ENCODE assay signal across 8 cellular contexts in genomic region chrX:101799387-101799786, GRCh38.
DNase-seq lines count a peak whose midpoint lies in the region; ATAC-seq and TF ChIP-seq lines count a peak whose summit lies in the region.

No MANE protein-coding gene starts in this region.

- TF ChIP-seq CTCF in choroid plexus epithelial cell (conservative IDR thresholded peaks at IDR 0.05; ENCODE audit: low read depth, low read length), result peak; percentile 61

- ATAC-seq in GM19397 (IDR thresholded peaks at IDR 0.05; ENCODE audit: unreplicated experiment), result peak; percentile 100
- peak; percentile 100 for ATAC-seq in HG03469 (IDR thresholded peaks at IDR 0.05; ENCODE audit: unreplicated experiment)

- H3K4me3 ChIP-seq in choroid plexus epithelial cell (ENCODE audit: low read depth, low read length), result peak overlapping the region; percentile 14

- DNase-seq in CD1c-positive myeloid dendritic cell (ENCODE audit: extremely low spot score), result peak; percentile 85
- DNase-seq in NCI-H524 treated with DMSO at 0.1 percent for 48 hours (lab: John Stamatoyannopoulos, UW), result peak; percentile 74
- DNase-seq in activated CD4-positive, alpha-beta T cell treated with anti-CD3 and anti-CD28 coated beads for 48 hours, result peak; percentile 82
- DNase-seq in choroid plexus epithelial cell (ENCODE audit: low read depth), result peak; percentile 92
- peak; percentile 94 for DNase-seq in left kidney (ENCODE audit: low read depth, low spot score)
- peak; percentile 52 to 63 for DNase-seq in stimulated activated CD4-positive, alpha-beta T cell treated with anti-CD3 and anti-CD28 coated beads, Interleukin-4, amount 100 ng/mL, for 4 hours

Comparison
In these comparisons a context has a peak if more than half of its experiments do, and no peak if none do; other contexts are left out.
1. Peak in every context shown above with its lines: DNase-seq, ATAC-seq and H3K4me3 ChIP-seq.